ENCODE assay signal across 8 cellular contexts in the genomic region with DNA sequence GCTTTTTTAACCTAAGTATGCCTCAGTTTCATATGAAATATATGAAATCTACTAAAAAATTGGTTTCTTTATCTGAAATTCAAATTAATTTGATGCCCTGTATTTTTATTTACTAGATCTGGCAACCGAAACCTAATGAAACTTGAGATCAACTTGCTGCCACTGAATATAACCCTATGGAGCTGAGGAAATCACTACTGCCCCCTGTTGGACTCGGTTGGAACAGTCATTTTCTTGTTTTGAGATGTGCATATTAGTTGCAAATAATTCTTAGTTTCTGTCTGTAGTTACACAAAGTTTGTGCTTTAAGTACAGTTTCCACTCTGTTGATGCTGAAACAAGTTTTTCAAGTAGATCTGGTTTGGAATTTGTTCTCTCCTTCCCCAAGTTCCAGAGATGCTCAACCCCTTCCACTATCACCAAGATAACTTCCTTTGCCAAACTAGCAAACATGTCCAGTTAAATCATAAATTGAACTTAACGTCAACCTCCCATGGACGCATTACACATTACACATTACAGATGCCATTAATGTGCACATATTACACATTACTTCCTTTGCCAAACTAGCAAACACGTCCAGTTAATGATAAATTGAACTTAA. TPM values are rescaled to one million over a fixed set of nuclear protein-coding genes. Genes with fewer than 3 reads are reported as not detected.
A peak's percentile ranks its signal among the peaks of the same experiment; 100 is the strongest.
DNase-seq lines count a peak whose midpoint lies in the region; ATAC-seq and TF ChIP-seq lines count a peak whose summit lies in the region.

No MANE protein-coding gene starts in this region.

- no peaks in the 10 kb centered on the region for H3K36me3 ChIP-seq in IMR-90 (ENCODE audit: control insufficient read depth, insufficient read depth, low read length)
- H3K36me3 ChIP-seq in Peyer's patch: no peaks in the 10 kb centered on the region

- H3K4me1 ChIP-seq in IMR-90 (ENCODE audit: control insufficient read depth, insufficient read depth, low read length) (no peaks in the 10 kb centered on the region), Peyer's patch (no peaks in the 10 kb centered on the region)

- no peak overlapping the region for H2AK5ac ChIP-seq in IMR-90 (ENCODE audit: low read depth, low read length)

- H3K9me3 ChIP-seq in IMR-90 (ENCODE audit: control insufficient read depth, insufficient read depth, low read length): no peaks in the 10 kb centered on the region
- H3K9me3 ChIP-seq in Peyer's patch: no peaks in the 10 kb centered on the region

- no CpG with 5 or more reads among the region's 5 CpGs for WGBS in IMR-90 (ENCODE audit: extremely low coverage in 2 of 2, insufficient read length in 1 of 2), 2 experiments

- POLR2A ChIA-PET in IMR-90 (lab: Charles Lee; ENCODE audit: unreplicated experiment): no interaction called here

- in situ Hi-C loops in IMR-90 (cut with MboI; ENCODE audit: low sequenced_read_pairs): no loop called here
- in situ Hi-C loops in astrocyte of the cerebellum (cut with HindIII; ENCODE audit: low sequenced_read_pairs): no loop called here

- H3K56ac ChIP-seq in IMR-90 (ENCODE audit: extremely low read depth, insufficient read depth, low read length): no peak overlapping the region

- no peak overlapping the region for H3K23ac ChIP-seq in IMR-90 (ENCODE audit: low read depth, low read length)

- H4K8ac ChIP-seq in IMR-90 (ENCODE audit: low read depth in 2 of 2, low read length in 2 of 2): no peak overlapping the region

- TF ChIP-seq CTCF in IMR-90 (conservative IDR thresholded peaks at IDR 0.05; ENCODE audit: low read depth, low read length): peak; percentile 74
- peak in 5 of 6 experiments; percentile 57 to 73 (median 70) for TF ChIP-seq CTCF in Peyer's patch (IDR thresholded peaks at IDR 0.05)
- peak; percentile 75 for TF ChIP-seq CTCF in astrocyte of the cerebellum (IDR thresholded peaks at IDR 0.05; ENCODE audit: low read depth, low read length, missing control alignments)

- H4K91ac ChIP-seq in IMR-90 (ENCODE audit: insufficient read depth, low read depth, low read length): no peak overlapping the region

- no peak overlapping the region for H2BK120ac ChIP-seq in IMR-90 (ENCODE audit: low read depth, low read length)

- intact Hi-C loops in IMR-90 (cut with micrococcal nuclease): loop anchor here (1.0 to 5.0 kb wide), 4 partner anchors 202 to 912 kb away; no protein-coding TSS in a partner anchor

- CTCF ChIA-PET in IMR-90 (lab: Yijun Ruan, JAX): interaction anchor here (0.5 to 0.6 kb wide), 2 partner anchors 910 to 918 kb away, joined by 3 to 4 read pairs; no protein-coding TSS in a partner anchor

- peak; percentile 51 for DNase-seq in EL
- DNase-seq in IMR-90: peak; percentile 56
- DNase-seq in Peyer's patch: peak in 1 of 3 donors; percentile 73
- DNase-seq in astrocyte of the cerebellum (ENCODE audit: low read depth): peak; percentile 28
- DNase-seq in iris pigment epithelial cell (ENCODE audit: low read depth): peak; percentile 56
- DNase-seq in stimulated activated CD4-positive, alpha-beta T cell treated with anti-CD3 and anti-CD28 coated beads, Interleukin-4, amount 100 ng/mL, for 1 hour: peak; percentile 18
- no peak for DNase-seq in DMS79 (lab: John Stamatoyannopoulos, UW)

- no peak overlapping the region for H2BK20ac ChIP-seq in IMR-90 (ENCODE audit: low read depth, low read length)

- TF ChIP-seq POLR2A in IMR-90 (IDR thresholded peaks at IDR 0.05; ENCODE audit: low read depth, low read length) (no peak), Peyer's patch (IDR thresholded peaks at IDR 0.05) (no peak)

- no peak overlapping the region for H2BK5ac ChIP-seq in IMR-90 (ENCODE audit: low read depth, low read length, poor library complexity, severe bottlenecking)

- H2BK15ac ChIP-seq in IMR-90 (ENCODE audit: low read depth, low read length): no peak overlapping the region

- no TSS peak for BruUV-seq in IMR-90 (replicated peaks; lab: Mats Ljungman, UMichigan)

- ATAC-seq in IMR-90 (ENCODE audit: low read depth) (peak; percentile 73), GM18873 (IDR thresholded peaks at IDR 0.05; ENCODE audit: low FRiP score, unreplicated experiment) (no peak)

- no peak overlapping the region for H4K5ac ChIP-seq in IMR-90 (ENCODE audit: low read depth, low read length)

- H3K79me1 ChIP-seq in IMR-90 (ENCODE audit: low read depth in 1 of 2, low read length in 2 of 2): no peaks in the 10 kb centered on the region

- no peak overlapping the region for H3K9ac ChIP-seq in IMR-90 (ENCODE audit: low read depth, low read length)

- H3K4me2 ChIP-seq in IMR-90 (ENCODE audit: low read depth, low read length): no peak overlapping the region

- H3K4ac ChIP-seq in IMR-90 (ENCODE audit: low read depth, low read length): no peak overlapping the region

- H3K14ac ChIP-seq in IMR-90 (replicated peaks; ENCODE audit: low read depth, low read length): no peak overlapping the region

- H3K27ac ChIP-seq in IMR-90 (ENCODE audit: insufficient read depth, low read length) (no peak overlapping the region), Peyer's patch (no peak overlapping the region)

- peak; percentile 73 for TF ChIP-seq RAD21 in IMR-90 (IDR thresholded peaks at IDR 0.05; ENCODE audit: low read length)

- H3K18ac ChIP-seq in IMR-90 (ENCODE audit: low read depth, low read length): no peak overlapping the region

- H3K27me3 ChIP-seq in IMR-90 (ENCODE audit: control insufficient read depth, insufficient read depth, low read length) (peaks cover 7% of the 10 kb centered on the region), Peyer's patch (no peaks in the 10 kb centered on the region)

- H3K4me3 ChIP-seq in IMR-90 (ENCODE audit: insufficient read depth, low read depth, low read length) (no peak overlapping the region), Peyer's patch (no peak overlapping the region), astrocyte of the cerebellum (ENCODE audit: low read depth, low read length) (no peak overlapping the region)

- H3K9me1 ChIP-seq in IMR-90 (ENCODE audit: insufficient read depth, low read length): no peaks in the 10 kb centered on the region

- no peak overlapping the region for H2AK9ac ChIP-seq in IMR-90 (replicated peaks; ENCODE audit: low read depth, low read length, poor library complexity)

- dilution Hi-C loops in IMR-90 (cut with HindIII; ENCODE audit: low sequenced_read_pairs, unreplicated experiment): no loop called here

- H2AFZ ChIP-seq in IMR-90 (replicated peaks; ENCODE audit: low read length, poor library complexity): no peak overlapping the region

- H4K20me1 ChIP-seq in IMR-90 (ENCODE audit: insufficient read depth, low read length): no peaks in the 10 kb centered on the region

TF ChIP-seq in IMR-90, 13 proteins besides CTCF, POLR2A, EP300 and RAD21:
- TF ChIP-seq SMC3 (IDR thresholded peaks at IDR 0.05; ENCODE audit: low read depth, low read length) (peak; percentile 75), RCOR1 (IDR thresholded peaks at IDR 0.05; ENCODE audit: insufficient replicate concordance, low read length) (no peak)

RNA-seq across cellular contexts. Expression of a gene that starts 22.2 kb away (rescaled TPM):
- total RNA-seq in IMR-90 (2012; rRNA removed): 85.5 and 94.6 TPM in 2 replicates
- polyA plus RNA-seq in IMR-90 (2012; rRNA removed): 25.4 and 31.5 TPM in 2 replicates
- polyA plus RNA-seq in IMR-90 (2012; cell fraction: cytosol; rRNA removed): 9.3 and 11.8 TPM in 2 replicates
- 3.9 and 16.8 TPM in 2 replicates for polyA plus RNA-seq in IMR-90 (2012; cell fraction: nucleus; rRNA removed; ENCODE audit: low replicate concordance)
- total RNA-seq in Peyer's patch: 100 to 1,000 TPM; 128 to 502 (median 141) TPM
